8 cellular contexts compared by ENCODE assay signal in the genomic region with DNA sequence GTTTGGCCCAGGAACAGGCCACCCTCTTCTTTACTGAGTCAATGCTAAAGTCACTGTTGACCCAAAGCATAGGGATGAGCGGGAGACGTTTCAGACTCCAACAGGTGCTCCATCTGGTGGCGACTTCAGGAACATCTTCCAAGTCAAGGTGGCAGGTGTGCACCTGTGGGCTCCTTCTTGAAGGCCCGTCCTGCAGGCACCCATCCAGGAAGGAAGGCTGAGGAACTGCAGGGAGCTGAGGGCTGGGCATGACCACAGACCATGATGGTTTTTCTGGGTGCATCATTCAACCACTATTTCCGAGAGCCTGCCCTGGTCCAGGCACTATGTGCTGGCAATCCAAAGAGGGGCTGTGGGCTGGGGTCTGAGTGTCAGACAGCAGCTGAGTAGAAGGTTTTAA.
DNase-seq lines count a peak whose midpoint lies in the region; ATAC-seq and TF ChIP-seq lines count a peak whose summit lies in the region.

No MANE protein-coding gene starts in this region.

- peaks cover 5 to 19% (median 18%) of the 10 kb centered on the region in 4 donors for H3K4me1 ChIP-seq in esophagus muscularis mucosa
- peaks cover 0 to 9% of the 10 kb centered on the region in 2 experiments for H3K4me1 ChIP-seq in neutrophil (ENCODE audit: control insufficient read depth in 1 of 2, insufficient read depth in 1 of 2, low read depth in 1 of 2, low read length in 1 of 2)
- peaks cover 7 to 8% (median 7%) of the 10 kb centered on the region in 4 donors for H3K4me1 ChIP-seq in upper lobe of left lung

- no peaks in the 10 kb centered on the region for H3K36me3 ChIP-seq in esophagus muscularis mucosa
- H3K36me3 ChIP-seq in neutrophil: no peaks in the 10 kb centered on the region
- no peaks in the 10 kb centered on the region for H3K36me3 ChIP-seq in upper lobe of left lung

- TF ChIP-seq CTCF in GM10266 (IDR thresholded peaks at IDR 0.05; ENCODE audit: control insufficient read depth, insufficient read depth, low read depth, missing control alignments) (peak; percentile 55), esophagus muscularis mucosa (IDR thresholded peaks at IDR 0.05) (peak; percentile 60 to 74 (median 73)), neutrophil (IDR thresholded peaks at IDR 0.05) (peak; percentile 75), upper lobe of left lung (IDR thresholded peaks at IDR 0.05) (peak in 5 of 6 experiments; percentile 61 to 73 (median 70))

- peak; percentile 72 to 75 for ATAC-seq in upper lobe of left lung (ENCODE audit: low FRiP score in 2 of 2)

- WGBS in esophagus muscularis mucosa: 67% methylated on average over 3 of the region's 5 CpGs
- WGBS in upper lobe of left lung, 2 donors: 19 to 34% methylated on average over 5 of the region's 5 CpGs

- H3K27ac ChIP-seq in esophagus muscularis mucosa (replicated peaks in 1 of 4) (peak overlapping the region; percentile 44 to 76 (median 62)), neutrophil (no peak overlapping the region), upper lobe of left lung (no peak overlapping the region)

- intact Hi-C loops in esophagus muscularis mucosa (cut with DNase I): loop anchor here (5.0 to 10.0 kb wide), 2 partner anchors 478 to 845 kb away; a partner anchor contains a TSS

- DNase-seq in GM10266 (ENCODE audit: extremely low spot score): peak; percentile 41
- peak; percentile 1 for DNase-seq in NCI-H2171 (lab: John Stamatoyannopoulos, UW)
- peak; percentile 71 for DNase-seq in activated CD8-positive, alpha-beta memory T cell treated with anti-CD3 and anti-CD28 coated beads, Interleukin-2, amount 50 U/mL, for 48 hours
- DNase-seq in esophagus muscularis mucosa (ENCODE audit: extremely low spot score): peak; percentile 75
- peak in 1 of 2 donors; percentile 57 for DNase-seq in upper lobe of left lung
- DNase-seq in NCI-H2081 treated with DMSO at 0.1 percent for 48 hours (lab: John Stamatoyannopoulos, UW): no peak
- DNase-seq in kidney glomerular epithelial cell (lab: John Stamatoyannopoulos, UW): no peak

- H3K27me3 ChIP-seq in esophagus muscularis mucosa (no peaks in the 10 kb centered on the region), neutrophil (peaks cover 47% of the 10 kb centered on the region), upper lobe of left lung (no peaks in the 10 kb centered on the region)

- TF ChIP-seq EP300 in esophagus muscularis mucosa (IDR thresholded peaks at IDR 0.05): no peak
- TF ChIP-seq EP300 in upper lobe of left lung (IDR thresholded peaks at IDR 0.05): no peak

- H3K4me3 ChIP-seq in esophagus muscularis mucosa: no peak overlapping the region
- no peak overlapping the region for H3K4me3 ChIP-seq in neutrophil (ENCODE audit: low read depth in 1 of 2, low read length in 1 of 2)
- no peak overlapping the region for H3K4me3 ChIP-seq in upper lobe of left lung

- no peak for TF ChIP-seq POLR2A in esophagus muscularis mucosa (IDR thresholded peaks at IDR 0.05; ENCODE audit: low read depth)
- TF ChIP-seq POLR2A in upper lobe of left lung (IDR thresholded peaks at IDR 0.05): no peak

- H3K9me3 ChIP-seq in esophagus muscularis mucosa (peaks cover 3 to 32% (median 18%) of the 10 kb centered on the region in 4 donors), neutrophil (no peaks in the 10 kb centered on the region), upper lobe of left lung (peaks cover 9 to 31% (median 16%) of the 10 kb centered on the region in 4 donors)

Comparison
In these comparisons a context has a peak if more than half of its experiments do, and no peak if none do; other contexts are left out.
1. DNase-seq: peak in GM10266 (single experiment), NCI-H2171 (single experiment), activated CD8-positive, alpha-beta memory T cell treated with anti-CD3 and anti-CD28 coated beads, Interleukin-2, amount 50 U/mL, for 48 hours (single experiment) and esophagus muscularis mucosa (single experiment); none in NCI-H2081 treated with DMSO at 0.1 percent for 48 hours (single experiment) and kidney glomerular epithelial cell (single experiment).
2. H3K27ac ChIP-seq: peak in esophagus muscularis mucosa (4 of 4); none in neutrophil (single experiment) and upper lobe of left lung (0 of 4).
3. Peak in every context shown above with its lines, with median percentiles within 50 percentile points of each other: CTCF ChIP-seq.